Comparison of ENCODE assay signal across 8 cellular contexts in genomic region chr16:70253291-70254094, GRCh38. TPM values are rescaled to one million over a fixed set of nuclear protein-coding genes. Genes with fewer than 3 reads are reported as not detected.
DNase-seq lines count a peak whose midpoint lies in the region; ATAC-seq and TF ChIP-seq lines count a peak whose summit lies in the region.

No MANE protein-coding gene starts in this region.

- TF ChIP-seq CTCF in AG09319 (IDR thresholded peaks at IDR 0.05; ENCODE audit: low read depth, low read length): peak; percentile 49
- peak; percentile 79 for TF ChIP-seq CTCF in GM12873 (IDR thresholded peaks at IDR 0.05; ENCODE audit: insufficient read depth, low read depth, low read length, missing control alignments)
- TF ChIP-seq CTCF in SU-DHL-6 (IDR thresholded peaks at IDR 0.05; ENCODE audit: insufficient read depth, low read length, poor library complexity, severe bottlenecking): peak; percentile 45
- peak; percentile 61 for TF ChIP-seq CTCF in osteoblast (IDR thresholded peaks at IDR 0.05; ENCODE audit: extremely low read depth, low read depth, low read length)

- H3K36me3 ChIP-seq in SU-DHL-6 (ENCODE audit: low read length): peaks cover 15% of the 10 kb centered on the region
- peaks cover 59% of the 10 kb centered on the region for H3K36me3 ChIP-seq in osteoblast (ENCODE audit: insufficient read depth, low read length)

- DNase-seq in AG09319 (ENCODE audit: extremely low read depth, low read depth) (no peak), osteoblast (ENCODE audit: insufficient read length, low spot score, missing footprints) (peak; percentile 90), NCI-H526 treated with DMSO at 0.1 percent for 48 hours (lab: John Stamatoyannopoulos, UW) (no peak), NCI-H146 (lab: John Stamatoyannopoulos, UW) (no peak)
- DNase-seq in effector CD4-positive, alpha-beta T cell: peak; percentile 28

- H3K9ac ChIP-seq in SU-DHL-6 (ENCODE audit: low read length): no peak overlapping the region

- ATAC-seq in GM19395 (IDR thresholded peaks at IDR 0.05; ENCODE audit: unreplicated experiment): no peak

- peaks cover 5% of the 10 kb centered on the region for H3K4me1 ChIP-seq in osteoblast (ENCODE audit: insufficient read depth, low read length)

- H2AFZ ChIP-seq in SU-DHL-6 (ENCODE audit: low read depth, low read length, severe bottlenecking) (no peak overlapping the region), osteoblast (ENCODE audit: low read length) (no peak overlapping the region)

- H3K27me3 ChIP-seq in SU-DHL-6 (ENCODE audit: low read length) (no peaks in the 10 kb centered on the region), osteoblast (ENCODE audit: insufficient read depth, low read length) (no peaks in the 10 kb centered on the region)

- H3K79me2 ChIP-seq in SU-DHL-6 (ENCODE audit: insufficient read depth, low read length): peaks cover 28% of the 10 kb centered on the region
- H3K79me2 ChIP-seq in osteoblast (ENCODE audit: insufficient read depth, low read length): peaks cover 24% of the 10 kb centered on the region

- peaks cover 18% of the 10 kb centered on the region for H3F3A ChIP-seq in SU-DHL-6 (ENCODE audit: insufficient read depth)

- no peak overlapping the region for H3K4me2 ChIP-seq in SU-DHL-6 (ENCODE audit: low read depth, low read length, poor library complexity, severe bottlenecking)
- no peak overlapping the region for H3K4me2 ChIP-seq in osteoblast (ENCODE audit: insufficient read depth, low read length)

- H4K20me1 ChIP-seq in SU-DHL-6 (ENCODE audit: low read depth, low read length) (peaks cover 4% of the 10 kb centered on the region; the same call in 1 of the 2 replicates), osteoblast (ENCODE audit: insufficient read depth, low read length) (peaks cover 13% of the 10 kb centered on the region)

- no peak overlapping the region for H3K27ac ChIP-seq in SU-DHL-6 (ENCODE audit: low read depth, low read length)
- H3K27ac ChIP-seq in osteoblast (ENCODE audit: low read depth, low read length): no peak overlapping the region

- H3K9me3 ChIP-seq in SU-DHL-6 (ENCODE audit: insufficient read depth, low read length) (no peaks in the 10 kb centered on the region), osteoblast (ENCODE audit: low read depth, low read length) (no peaks in the 10 kb centered on the region)

- no peaks in the 10 kb centered on the region for H3K9me2 ChIP-seq in SU-DHL-6 (replicated peaks; ENCODE audit: insufficient read depth, low read length)

- H3K4me3 ChIP-seq in SU-DHL-6 (ENCODE audit: insufficient read depth, low read length, poor library complexity, severe bottlenecking): no peak overlapping the region
- no peak overlapping the region for H3K4me3 ChIP-seq in osteoblast (ENCODE audit: insufficient read depth, low read length)

RNA-seq across cellular contexts. Expression of gene EXOSC6, which starts 1.8 kb away (rescaled TPM):
- 37.7 and 47.4 TPM in 2 replicates for total RNA-seq in osteoblast

RNA-seq across cellular contexts. Expression of gene AARS1, which starts 35.8 kb away (rescaled TPM):
- 197 and 213 TPM in 2 replicates for total RNA-seq in osteoblast

RNA-seq across cellular contexts. Expression of gene DDX19B, which starts 45.5 kb away (rescaled TPM):
- total RNA-seq in osteoblast: 30.6 and 42.7 TPM in 2 replicates

Comparison
In these comparisons a context has a peak if more than half of its experiments do, and no peak if none do; other contexts are left out.
1. DNase-seq: peak in effector CD4-positive, alpha-beta T cell (single experiment) and osteoblast (single experiment); none in AG09319 (single experiment), NCI-H526 treated with DMSO at 0.1 percent for 48 hours (single experiment) and NCI-H146 (single experiment).
2. Peak in every context shown above with its lines, with median percentiles within 50 percentile points of each other: CTCF ChIP-seq.